In genomic region chr2:131451265-131451949, GRCh38 we compare ENCODE assay signal across 15 cellular contexts. TPM values are rescaled to one million over a fixed set of nuclear protein-coding genes. Genes with fewer than 3 reads are reported as not detected.
A peak's percentile ranks its signal among the peaks of the same experiment; 100 is the strongest.
DNase-seq lines count a peak whose midpoint lies in the region; ATAC-seq and TF ChIP-seq lines count a peak whose summit lies in the region.
"Not testable (repeated sequence)": the region's sequence is repeated elsewhere in the genome, so short reads cannot be mapped to it uniquely, and the experiment has no call there.
"Had no signal": no experiment of that assay in that cellular context is flagged by ENCODE, and none has a peak within 500 bp of the region (broad histone marks: within the 10 kb centered on the region; RNA-seq: fewer than 3 reads in every experiment).

No MANE protein-coding gene starts in this region.

- H3K9me3 Mint-ChIP-seq in activated CD8-positive, alpha-beta T cell treated with anti-CD3 and anti-CD28 coated beads for 36 hours = not testable (repeated sequence)

- CTCF ChIA-PET in activated CD8-positive, alpha-beta T cell treated with anti-CD3 and anti-CD28 coated beads for 36 hours (lab: Charles Lee) = not testable (repeated sequence)

- POLR2A ChIA-PET in activated CD8-positive, alpha-beta T cell treated with anti-CD3 and anti-CD28 coated beads for 36 hours (lab: Charles Lee) = not testable (repeated sequence)

- peak; percentile 75 for ATAC-seq in GM18511 (IDR thresholded peaks at IDR 0.05; ENCODE audit: unreplicated experiment)
- ATAC-seq in GM19328 (IDR thresholded peaks at IDR 0.05; ENCODE audit: unreplicated experiment) = peak; percentile 86
- peak; percentile 75 for ATAC-seq in GM21526 (IDR thresholded peaks at IDR 0.05; ENCODE audit: low FRiP score, unreplicated experiment)
- ATAC-seq in HG02763 (IDR thresholded peaks at IDR 0.05; ENCODE audit: unreplicated experiment) = peak; percentile 72
- ATAC-seq in HG03066 (IDR thresholded peaks at IDR 0.05; ENCODE audit: low read depth, unreplicated experiment) = peak; percentile 78
- peak; percentile 69 for ATAC-seq in HG03521 (IDR thresholded peaks at IDR 0.05; ENCODE audit: unreplicated experiment)
- peak; percentile 69 for ATAC-seq in activated CD8-positive, alpha-beta T cell treated with anti-CD3 and anti-CD28 coated beads for 36 hours

- not testable (repeated sequence) for H3K27ac Mint-ChIP-seq in activated CD8-positive, alpha-beta T cell treated with anti-CD3 and anti-CD28 coated beads for 36 hours

- not testable (repeated sequence) for TF ChIP-seq CTCF in activated CD8-positive, alpha-beta T cell treated with anti-CD3 and anti-CD28 coated beads for 36 hours (IDR thresholded peaks at IDR 0.05)

- H3K4me1 Mint-ChIP-seq in activated CD8-positive, alpha-beta T cell treated with anti-CD3 and anti-CD28 coated beads for 36 hours (ENCODE audit: low read depth) = not testable (repeated sequence)

- H3K36me3 Mint-ChIP-seq in activated CD8-positive, alpha-beta T cell treated with anti-CD3 and anti-CD28 coated beads for 36 hours (ENCODE audit: low read depth) = not testable (repeated sequence)

- H3K4me3 Mint-ChIP-seq in activated CD8-positive, alpha-beta T cell treated with anti-CD3 and anti-CD28 coated beads for 36 hours = not testable (repeated sequence)

- intact Hi-C loops in activated CD8-positive, alpha-beta T cell treated with anti-CD3 and anti-CD28 coated beads for 36 hours (cut with micrococcal nuclease) = not testable (repeated sequence)

- DNase-seq in activated CD8-positive, alpha-beta T cell treated with anti-CD3 and anti-CD28 coated beads for 36 hours = not testable (repeated sequence)
- peak; percentile 3 for DNase-seq in retina

- H3K27me3 Mint-ChIP-seq in activated CD8-positive, alpha-beta T cell treated with anti-CD3 and anti-CD28 coated beads for 36 hours = peaks cover 15% of the 10 kb centered on the region

RNA-seq across cellular contexts. Expression of gene TUBA3D, which starts 24.5 kb away (rescaled TPM):
- total RNA-seq in activated CD8-positive, alpha-beta T cell treated with anti-CD3 and anti-CD28 coated beads for 36 hours = not detected
- total RNA-seq: cardiac muscle cell; Daoy; endodermal cell; mesothelial cell of epicardium; naive thymus-derived CD8-positive, alpha-beta T cell; NCI-H460; spleen had no signal

RNA-seq across cellular contexts. Expression of gene MZT2A, which starts 40.8 kb away (rescaled TPM):
- 100 to 1,000 TPM; 158 to 162 TPM for total RNA-seq in activated CD8-positive, alpha-beta T cell treated with anti-CD3 and anti-CD28 coated beads for 36 hours
